18 cellular contexts compared by ENCODE assay signal in genomic region chr16:53083123-53083522, GRCh38. TPM values are rescaled to one million over a fixed set of nuclear protein-coding genes. Genes with fewer than 3 reads are reported as not detected.
A peak's percentile ranks its signal among the peaks of the same experiment; 100 is the strongest.
DNase-seq lines count a peak whose midpoint lies in the region; ATAC-seq, FAIRE-seq and TF ChIP-seq lines count a peak whose summit lies in the region.
"Had no signal": no experiment of that assay in that cellular context is flagged by ENCODE, and none has a peak within 500 bp of the region (broad histone marks: within the 10 kb centered on the region; RNA-seq: fewer than 3 reads in every experiment).

No MANE protein-coding gene starts in this region.

- H3K79me2 ChIP-seq in keratinocyte (ENCODE audit: control insufficient read depth, insufficient read depth, low read length) = peaks cover 10% of the 10 kb centered on the region

- H3K36me3 ChIP-seq in bronchial epithelial cell (ENCODE audit: control insufficient read depth, insufficient read depth, low read length) (no peaks in the 10 kb centered on the region), keratinocyte (ENCODE audit: control insufficient read depth in 2 of 2, extremely low read depth in 1 of 2, insufficient read depth in 2 of 2, low read length in 2 of 2) (no peaks in the 10 kb centered on the region), lower lobe of right lung (no peaks in the 10 kb centered on the region)
- H3K36me3 ChIP-seq: ascending aorta, heart right ventricle had no signal

- intact Hi-C loops in lower lobe of right lung (cut with DNase I) = no loop called here

- dilution Hi-C loops in keratinocyte (cut with MboI; ENCODE audit: extremely low pct_ligation_motif_present, low sequenced_read_pairs) = no loop called here

- no peaks in the 10 kb centered on the region for H4K20me1 ChIP-seq in keratinocyte (ENCODE audit: control insufficient read depth, extremely low read depth, insufficient read depth, low read length)

- no peaks in the 10 kb centered on the region for H3K9me3 ChIP-seq in keratinocyte (ENCODE audit: control insufficient read depth, low read depth, low read length)
- H3K9me3 ChIP-seq in lower lobe of right lung = no peaks in the 10 kb centered on the region
- H3K9me3 ChIP-seq: ascending aorta, heart right ventricle had no signal

- no peaks in the 10 kb centered on the region for H3K9me1 ChIP-seq in keratinocyte (ENCODE audit: control insufficient read depth, extremely low read depth, insufficient read depth, low read length)

- peak; percentile 61 for DNase-seq in A172 (ENCODE audit: low spot score)
- DNase-seq in NCI-H226 = peak; percentile 92
- peak; percentile 75 for DNase-seq in bronchial epithelial cell (ENCODE audit: low read depth)
- no peak for DNase-seq in keratinocyte (ENCODE audit: low read depth, low spot score)
- no peak for DNase-seq in lower lobe of right lung
- no peak for DNase-seq in NCI-H2171 (lab: John Stamatoyannopoulos, UW)
- DNase-seq in NCI-H187 treated with DMSO at 0.1 percent for 48 hours (lab: John Stamatoyannopoulos, UW) = no peak
- DNase-seq: 8988T; activated CD4-positive, alpha-beta T cell treated with anti-CD3 and anti-CD28 coated beads, Interleukin-2, amount 50 U/mL, for 1 hour; DMS153; heart right ventricle; MV-4-11; NCI-H2029 treated with DMSO at 0.1 percent for 48 hours; NCI-H510A treated with DMSO at 0.1 percent for 48 hours had no signal

- H3K27ac ChIP-seq in keratinocyte (ENCODE audit: control insufficient read depth, insufficient read depth, low read length) (peak overlapping the region; percentile 66), lower lobe of right lung (no peak overlapping the region)
- H3K27ac ChIP-seq: HL-60 had no signal

- H3K4me3 ChIP-seq in bronchial epithelial cell (ENCODE audit: low read depth, low read length) (no peak overlapping the region), keratinocyte (ENCODE audit: control insufficient read depth in 2 of 3, extremely low read depth in 1 of 3, insufficient read depth in 2 of 3, low read depth in 1 of 3, low read length in 3 of 3) (no peak overlapping the region), lower lobe of right lung (no peak overlapping the region)
- H3K4me3 ChIP-seq: ascending aorta, heart right ventricle had no signal

- no peak overlapping the region for H2AFZ ChIP-seq in keratinocyte (ENCODE audit: control insufficient read depth, low read length)

- H3K27me3 ChIP-seq in bronchial epithelial cell (ENCODE audit: control insufficient read depth, insufficient read depth, low read length) (no peaks in the 10 kb centered on the region), keratinocyte (ENCODE audit: control insufficient read depth, extremely low read depth, insufficient read depth, low read length) (no peaks in the 10 kb centered on the region), lower lobe of right lung (ENCODE audit: low read depth) (no peaks in the 10 kb centered on the region)
- H3K27me3 ChIP-seq: ascending aorta, heart right ventricle had no signal

- no peak for ATAC-seq in lower lobe of right lung
- ATAC-seq in GM21360 (IDR thresholded peaks at IDR 0.05; ENCODE audit: unreplicated experiment) = no peak
- ATAC-seq: heart right ventricle had no signal

- H3K4me1 ChIP-seq in keratinocyte (ENCODE audit: control insufficient read depth, extremely low read depth, insufficient read depth, low read length) (peaks cover 75% of the 10 kb centered on the region), lower lobe of right lung (peaks cover 75% of the 10 kb centered on the region)

- FAIRE-seq in bronchial epithelial cell (lab: Jason Lieb, UNC) (no peak), keratinocyte (lab: Jason Lieb, UNC) (peak; percentile 55)
- FAIRE-seq: islet of Langerhans had no signal

- peak overlapping the region; percentile 42 for H3K4me2 ChIP-seq in keratinocyte (ENCODE audit: control insufficient read depth, extremely low read depth, insufficient read depth, low read depth, low read length)

- no peak for TF ChIP-seq CTCF in bronchial epithelial cell (IDR thresholded peaks at IDR 0.05; ENCODE audit: insufficient read depth, low read length, severe bottlenecking)
- TF ChIP-seq CTCF in keratinocyte (optimal IDR thresholded peaks at IDR 0.05 in 1 of 3, IDR thresholded peaks at IDR 0.05 in 1 of 3, conservative IDR thresholded peaks at IDR 0.05 in 1 of 3; ENCODE audit: extremely low read depth in 1 of 3, insufficient read depth in 2 of 3, low read length in 3 of 3) = no peak
- TF ChIP-seq CTCF in lower lobe of right lung (IDR thresholded peaks at IDR 0.05) = no peak

- no peak overlapping the region for H3K9ac ChIP-seq in keratinocyte (ENCODE audit: control insufficient read depth, extremely low read depth, insufficient read depth, low read length)

RNA-seq across cellular contexts. Expression of gene CHD9, which starts 28.3 kb away (rescaled TPM):
- 28.8 and 35.5 TPM in 2 replicates for total RNA-seq in A172 (2014; rRNA removed; shearing (Covaris generic))
- total RNA-seq in bronchial epithelial cell = 33.8 and 35.3 TPM in 2 replicates
- polyA plus RNA-seq in keratinocyte = 18.5 to 32.8 TPM (median 24.7 TPM) in 3 replicates
- polyA plus RNA-seq in keratinocyte (2011; ENCODE audit: low read depth) = 66.4 TPM
- polyA plus RNA-seq in keratinocyte (2011; cell fraction: cytosol; rRNA removed) = 7.3 and 17.0 TPM in 2 replicates
- polyA plus RNA-seq in keratinocyte (2011; cell fraction: nucleus; rRNA removed) = 40.9 and 55.0 TPM in 2 replicates
- polyA plus RNA-seq in keratinocyte (2012; ENCODE audit: low replicate concordance) = 13.0 and 14.7 TPM in 2 replicates
- 10.3 to 146 TPM (median 105 TPM) in 3 replicates for polyA minus RNA-seq in keratinocyte
- 11.5 TPM for polyA minus RNA-seq in keratinocyte (2011; cell fraction: cytosol; rRNA and poly(A)+ RNA removed)
- polyA minus RNA-seq in keratinocyte (2011; cell fraction: nucleus; rRNA and poly(A)+ RNA removed) = 64.3 and 116 TPM in 2 replicates
- total RNA-seq in lower lobe of right lung = 73.1 TPM

RNA-seq across cellular contexts. Expression of gene CHD9NB, which starts 30.4 kb away (rescaled TPM):
- total RNA-seq in A172 (2014; rRNA removed; shearing (Covaris generic)) = 1.0 and 1.6 TPM in 2 replicates
- total RNA-seq in bronchial epithelial cell (0.26 and 2.0 TPM in 2 replicates), lower lobe of right lung (12.4 TPM)
- polyA plus RNA-seq in keratinocyte = 0.53 to 0.89 TPM (median 0.64 TPM) in 3 replicates
- 0.21 TPM for polyA plus RNA-seq in keratinocyte (2011; ENCODE audit: low read depth)
- polyA plus RNA-seq in keratinocyte (2011; cell fraction: cytosol; rRNA removed) = 0.75 and 0.82 TPM in 2 replicates
- polyA plus RNA-seq in keratinocyte (2011; cell fraction: nucleus; rRNA removed) = 2.1 TPM in 2 replicates
- 0.79 and 1.3 TPM in 2 replicates for polyA plus RNA-seq in keratinocyte (2012; ENCODE audit: low replicate concordance)
- polyA minus RNA-seq in keratinocyte = 0.73 to 1.8 TPM (median 1.1 TPM) in 3 replicates
- not detected for polyA minus RNA-seq in keratinocyte (2011; cell fraction: cytosol; rRNA and poly(A)+ RNA removed)
- polyA minus RNA-seq in keratinocyte (2011; cell fraction: nucleus; rRNA and poly(A)+ RNA removed) = 0.74 and 1.6 TPM in 2 replicates

Comparison
In these comparisons a context has a peak if more than half of its experiments do, and no peak if none do; other contexts are left out.
1. DNase-seq: peak in A172 (single experiment), NCI-H226 (single experiment) and bronchial epithelial cell (single experiment); none in keratinocyte (single experiment), lower lobe of right lung (single experiment), NCI-H2171 (single experiment) and NCI-H187 treated with DMSO at 0.1 percent for 48 hours (single experiment).